Comparison of ENCODE assay signal across 10 cellular contexts in the genomic region with DNA sequence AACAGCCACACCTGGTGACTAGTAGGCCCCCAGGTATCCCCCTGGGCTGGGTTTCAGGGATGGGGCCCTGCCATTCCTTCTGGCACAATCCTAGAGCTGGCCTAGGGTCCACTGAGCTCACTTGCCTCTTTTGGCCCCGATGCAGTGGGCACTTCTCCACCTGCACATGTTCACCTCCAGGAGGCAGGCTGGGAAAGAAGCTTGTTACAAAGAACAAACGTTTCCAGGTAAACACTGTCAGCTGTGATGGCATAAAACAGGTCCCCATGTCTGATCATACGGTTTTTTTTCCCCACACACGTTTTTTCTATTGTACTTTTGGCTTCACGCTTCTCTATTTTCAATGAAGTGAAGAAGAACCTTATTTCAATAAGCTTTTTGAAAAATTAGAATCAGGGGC. TPM values are rescaled to one million over a fixed set of nuclear protein-coding genes. Genes with fewer than 3 reads are reported as not detected.
A peak's percentile ranks its signal among the peaks of the same experiment; 100 is the strongest.
DNase-seq lines count a peak whose midpoint lies in the region; ATAC-seq and TF ChIP-seq lines count a peak whose summit lies in the region.
"Had no signal": no experiment of that assay in that cellular context is flagged by ENCODE, and none has a peak within 500 bp of the region (broad histone marks: within the 10 kb centered on the region; RNA-seq: fewer than 3 reads in every experiment).

No MANE protein-coding gene starts in this region.

- H3K4me3 Mint-ChIP-seq in neural crest cell, result no peak overlapping the region

- TF ChIP-seq CTCF in astrocyte of the spinal cord (IDR thresholded peaks at IDR 0.05; ENCODE audit: low read depth, low read length) (peak; percentile 25), neural crest cell (conservative IDR thresholded peaks at IDR 0.05) (peak; percentile 41)

- no peak overlapping the region for H3K4me3 ChIP-seq in astrocyte of the spinal cord (ENCODE audit: low read depth, low read length)
- H3K4me3 ChIP-seq: SJCRH30, testis had no signal

- in situ Hi-C loops in astrocyte of the spinal cord (cut with HindIII; ENCODE audit: low sequenced_read_pairs), result no loop called here

- H3K36me3 Mint-ChIP-seq in neural crest cell (ENCODE audit: low read depth), result peaks cover 3% of the 10 kb centered on the region

- H3K4me1 Mint-ChIP-seq in neural crest cell, result no peaks in the 10 kb centered on the region

- DNase-seq in NCI-H2081 (lab: John Stamatoyannopoulos, UW), result peak; percentile 32 to 35
- no peak for DNase-seq in NCI-H2081 treated with DMSO at 0.1 percent for 48 hours (lab: John Stamatoyannopoulos, UW)
- peak; percentile 22 for DNase-seq in M059J (ENCODE audit: low read depth)
- DNase-seq in astrocyte of the spinal cord (ENCODE audit: low read depth, low spot score), result no peak
- no peak for DNase-seq in neural crest cell (ENCODE audit: low read depth, low spot score)
- no peak for DNase-seq in GF-D8 (lab: John Stamatoyannopoulos, UW)
- DNase-seq: SJCRH30, testis had no signal

- H3K27ac Mint-ChIP-seq in neural crest cell (ENCODE audit: unreplicated experiment), result no peak overlapping the region

- H3K27me3 Mint-ChIP-seq in neural crest cell (ENCODE audit: low read depth), result no peaks in the 10 kb centered on the region

- ATAC-seq in HG03432 (IDR thresholded peaks at IDR 0.05; ENCODE audit: unreplicated experiment) (no peak), HG03139 (IDR thresholded peaks at IDR 0.05; ENCODE audit: unreplicated experiment) (no peak)

- H3K9me3 Mint-ChIP-seq in neural crest cell, result no peaks in the 10 kb centered on the region

RNA-seq across cellular contexts. Expression of a gene that starts 15.8 kb away (rescaled TPM):
- 0.30 and 2.1 TPM in 2 replicates for total RNA-seq in M059J (2014; rRNA removed; shearing (Covaris generic))
- 3.8 and 4.9 TPM in 2 replicates for total RNA-seq in neural crest cell

RNA-seq across cellular contexts. Expression of a gene that starts 37.9 kb away (rescaled TPM):
- total RNA-seq in M059J (2014; rRNA removed; shearing (Covaris generic)), result 107 and 130 TPM in 2 replicates
- 288 and 293 TPM in 2 replicates for total RNA-seq in neural crest cell

Comparison
In these comparisons a context has a peak if more than half of its experiments do, and no peak if none do; other contexts are left out.
1. DNase-seq: peak in NCI-H2081 (2 of 2) and M059J (single experiment); none in NCI-H2081 treated with DMSO at 0.1 percent for 48 hours (single experiment), astrocyte of the spinal cord (single experiment), neural crest cell (single experiment) and GF-D8 (single experiment).